Comparison of ENCODE assay signal across 34 cellular contexts in the genomic region with DNA sequence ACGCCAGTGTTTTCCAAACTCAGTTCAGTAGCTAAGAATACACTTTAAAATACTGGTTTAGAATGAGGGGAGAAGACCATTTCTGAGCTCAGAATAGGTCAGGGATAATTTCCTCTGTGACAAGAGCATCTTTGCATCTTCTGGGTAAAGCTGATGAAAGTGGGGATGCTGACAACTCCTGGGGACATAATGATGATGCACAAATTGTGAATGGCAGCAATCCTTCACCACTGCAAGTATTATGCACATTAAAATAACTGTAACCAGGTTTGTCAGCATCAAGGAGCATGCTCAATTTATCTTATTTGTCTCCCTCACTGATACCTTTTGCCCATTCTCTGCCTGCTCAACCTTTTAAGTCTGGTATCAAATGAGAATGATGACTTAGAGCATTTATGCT.
"Had no signal": no experiment of that assay in that cellular context is flagged by ENCODE, and none has a peak within 500 bp of the region (broad histone marks: within the 10 kb centered on the region; RNA-seq: fewer than 3 reads in every experiment).

No MANE protein-coding gene starts in this region.

- H3K4me3 ChIP-seq: MG63 had no signal

- H3K9me3 ChIP-seq: MG63 had no signal

- H3K27ac ChIP-seq: KMS-11 had no signal

- H3K9ac ChIP-seq: KMS-11 had no signal

- H3K4me2 ChIP-seq: KMS-11 had no signal

- DNase-seq: Karpas-422, Kasumi-1, MG63, MM.1S, MV-4-11, NCI-H1048, NCI-H1092, NCI-H1092 treated with DMSO at 0.1 percent for 48 hours, NCI-H1105, NCI-H1105 treated with DMSO at 0.1 percent for 48 hours, NCI-H1417, NCI-H1417 treated with DMSO at 0.1 percent for 48 hours, NCI-H1436, NCI-H1436 treated with DMSO at 0.1 percent for 48 hours, NCI-H146, NCI-H1694, NCI-H1694 treated with DMSO at 0.1 percent for 48 hours, NCI-H187, NCI-H187 treated with DMSO at 0.1 percent for 48 hours, NCI-H1930, NCI-H2029, NCI-H2029 treated with DMSO at 0.1 percent for 48 hours, NCI-H2081, NCI-H2081 treated with DMSO at 0.1 percent for 48 hours, NCI-H2107, NCI-H2171, NCI-H2171 treated with DMSO at 0.1 percent for 48 hours, NCI-H2227 treated with DMSO at 0.1 percent for 48 hours, NCI-H226, NCI-H345, NCI-H446, NCI-H446 treated with DMSO at 0.1 percent for 48 hours, NCI-H510A had no signal

- H3K27me3 ChIP-seq: MG63 had no signal
